8 cellular contexts compared by ENCODE assay signal in the genomic region with DNA sequence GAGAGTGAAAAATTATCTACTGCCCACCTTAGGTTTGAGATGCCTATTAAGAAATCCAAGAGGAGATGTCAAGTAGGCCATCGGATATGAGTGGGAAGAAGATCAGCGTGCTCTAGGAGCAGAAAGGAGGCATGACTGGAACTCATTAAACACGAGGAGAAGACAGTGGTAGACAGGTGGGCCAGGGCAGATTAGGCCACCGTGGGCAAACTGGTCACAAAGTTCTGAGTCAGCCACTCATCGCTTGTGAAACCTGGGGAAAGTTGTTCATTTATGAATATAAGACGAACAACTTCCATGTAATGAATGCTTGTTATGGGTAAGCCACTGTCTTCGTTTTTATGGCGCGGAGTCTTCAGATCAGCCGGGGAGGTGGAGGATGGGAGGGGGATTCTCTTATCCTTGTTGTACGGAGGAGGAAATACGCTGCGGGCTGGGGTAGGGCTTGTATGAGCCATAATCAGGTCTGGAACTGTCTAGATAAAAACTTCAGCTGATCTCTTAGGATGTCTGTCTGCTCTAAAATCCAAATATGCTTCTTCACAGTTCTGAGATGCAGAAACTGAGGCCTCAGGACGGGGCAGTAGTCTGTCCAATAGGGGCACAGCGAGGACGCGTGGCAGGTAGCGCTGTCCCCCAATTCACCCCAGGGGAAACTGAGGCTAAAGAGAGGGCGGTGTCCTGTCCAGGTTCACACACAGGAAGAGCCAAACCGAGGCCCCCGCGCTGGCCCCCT. TPM values are rescaled to one million over a fixed set of nuclear protein-coding genes. Genes with fewer than 3 reads are reported as not detected.
DNase-seq lines count a peak whose midpoint lies in the region; ATAC-seq and TF ChIP-seq lines count a peak whose summit lies in the region.

No MANE protein-coding gene starts in this region.

- peak overlapping the region; percentile 82 for H3K4me3 Mint-ChIP-seq in activated T-helper 1 cell treated with anti-CD3 and anti-CD28 coated beads, Interleukin-12 subunit alpha, Interleukin-12 subunit beta, Interleukin-2, Interleukin-4 antibody, amounts not matched to agents 30 ng/mL and 10 ng/mL and 1 ng/mL, durations not matched to agents 14 hours and 24 hours and 36 hours

- no peak for DNase-seq in left ventricle myocardium inferior
- DNase-seq in left cardiac atrium: no peak
- no peak for DNase-seq in activated T-helper 1 cell treated with anti-CD3 and anti-CD28 coated beads, Interleukin-12 subunit alpha, Interleukin-12 subunit beta, Interleukin-2, Interleukin-4 antibody, amounts not matched to agents 30 ng/mL and 10 ng/mL and 1 ng/mL, durations not matched to agents 14 hours and 24 hours and 36 hours (ENCODE audit: low spot score)
- DNase-seq in iris pigment epithelial cell (ENCODE audit: low read depth): peak; percentile 16
- DNase-seq in stimulated activated CD8-positive, alpha-beta memory T cell treated with anti-CD3 and anti-CD28 coated beads, Interleukin-4, amount 100 ng/mL, for 48 hours: no peak
- DNase-seq in COLO829 (ENCODE audit: low spot score): no peak

- no peaks in the 10 kb centered on the region for H3K9me3 Mint-ChIP-seq in activated T-helper 1 cell treated with anti-CD3 and anti-CD28 coated beads, Interleukin-12 subunit alpha, Interleukin-12 subunit beta, Interleukin-2, Interleukin-4 antibody, amounts not matched to agents 30 ng/mL and 10 ng/mL and 1 ng/mL, durations not matched to agents 14 hours and 24 hours and 36 hours

- H3K27me3 ChIP-seq in left ventricle myocardium inferior (ENCODE audit: low read depth) (no peaks in the 10 kb centered on the region), subcutaneous abdominal adipose tissue (ENCODE audit: control insufficient read depth in 5 of 5, insufficient read depth in 4 of 5, low read length in 5 of 5) (no peaks in the 10 kb centered on the region)

- ATAC-seq in left cardiac atrium (no peak), GM18517 (IDR thresholded peaks at IDR 0.05; ENCODE audit: unreplicated experiment) (no peak)

- intact Hi-C loops in left ventricle myocardium inferior (cut with micrococcal nuclease): no loop called here
- intact Hi-C loops in left cardiac atrium (cut with DNase I): no loop called here
- intact Hi-C loops in activated T-helper 1 cell treated with anti-CD3 and anti-CD28 coated beads, Interleukin-12 subunit alpha, Interleukin-12 subunit beta, Interleukin-2, Interleukin-4 antibody, amounts not matched to agents 30 ng/mL and 10 ng/mL and 1 ng/mL, durations not matched to agents 14 hours and 24 hours and 36 hours (cut with micrococcal nuclease): loop anchor here (1.0 to 5.0 kb wide), 4 partner anchors 35 to 1675 kb away; partner anchors contain the start of genes RDH13 and ZNF416

- H3K27ac Mint-ChIP-seq in activated T-helper 1 cell treated with anti-CD3 and anti-CD28 coated beads, Interleukin-12 subunit alpha, Interleukin-12 subunit beta, Interleukin-2, Interleukin-4 antibody, amounts not matched to agents 30 ng/mL and 10 ng/mL and 1 ng/mL, durations not matched to agents 14 hours and 24 hours and 36 hours: peak overlapping the region; percentile 84

- H3K4me1 Mint-ChIP-seq in activated T-helper 1 cell treated with anti-CD3 and anti-CD28 coated beads, Interleukin-12 subunit alpha, Interleukin-12 subunit beta, Interleukin-2, Interleukin-4 antibody, amounts not matched to agents 30 ng/mL and 10 ng/mL and 1 ng/mL, durations not matched to agents 14 hours and 24 hours and 36 hours (ENCODE audit: low read depth): peaks cover 37% of the 10 kb centered on the region

- H3K36me3 Mint-ChIP-seq in activated T-helper 1 cell treated with anti-CD3 and anti-CD28 coated beads, Interleukin-12 subunit alpha, Interleukin-12 subunit beta, Interleukin-2, Interleukin-4 antibody, amounts not matched to agents 30 ng/mL and 10 ng/mL and 1 ng/mL, durations not matched to agents 14 hours and 24 hours and 36 hours (ENCODE audit: low read depth): peaks cover 2% of the 10 kb centered on the region

- peak overlapping the region in 4 of 5 donors; percentile 70 to 80 (median 76) for H3K9ac ChIP-seq in subcutaneous abdominal adipose tissue (ENCODE audit: low read length in 5 of 5)

- H3K9me3 ChIP-seq in left ventricle myocardium inferior (replicated peaks): no peaks in the 10 kb centered on the region
- H3K9me3 ChIP-seq in subcutaneous abdominal adipose tissue (ENCODE audit: control insufficient read depth in 5 of 5, low read length in 5 of 5): no peaks in the 10 kb centered on the region

- TF ChIP-seq CTCF in left ventricle myocardium inferior (IDR thresholded peaks at IDR 0.05; ENCODE audit: borderline replicate concordance): no peak

- H3K36me3 ChIP-seq in left ventricle myocardium inferior (no peaks in the 10 kb centered on the region), subcutaneous abdominal adipose tissue (ENCODE audit: control insufficient read depth in 5 of 5, insufficient read depth in 5 of 5, low read length in 5 of 5) (no peaks in the 10 kb centered on the region)

- peaks cover 23% of the 10 kb centered on the region for H3K4me1 ChIP-seq in left ventricle myocardium inferior
- peaks cover 3 to 33% (median 18%) of the 10 kb centered on the region in 5 donors for H3K4me1 ChIP-seq in subcutaneous abdominal adipose tissue (ENCODE audit: control insufficient read depth in 5 of 5, insufficient read depth in 5 of 5, low read length in 5 of 5)

- peak overlapping the region; percentile 91 for H3K27ac ChIP-seq in left ventricle myocardium inferior (replicated peaks)
- H3K27ac ChIP-seq in subcutaneous abdominal adipose tissue (ENCODE audit: low read depth, low read length): peak overlapping the region; percentile 70

- peak overlapping the region; percentile 81 for H3K4me3 ChIP-seq in left ventricle myocardium inferior
- peak overlapping the region; percentile 67 to 79 (median 71) for H3K4me3 ChIP-seq in subcutaneous abdominal adipose tissue (ENCODE audit: low read depth in 1 of 5, low read length in 5 of 5)

- no peaks in the 10 kb centered on the region for H3K27me3 Mint-ChIP-seq in activated T-helper 1 cell treated with anti-CD3 and anti-CD28 coated beads, Interleukin-12 subunit alpha, Interleukin-12 subunit beta, Interleukin-2, Interleukin-4 antibody, amounts not matched to agents 30 ng/mL and 10 ng/mL and 1 ng/mL, durations not matched to agents 14 hours and 24 hours and 36 hours (ENCODE audit: insufficient read depth)

RNA-seq across cellular contexts. Expression of gene ZNF444, which starts 1.1 kb away (rescaled TPM):
- total RNA-seq in left ventricle myocardium inferior (19.2 TPM), left cardiac atrium (10 to 100 TPM; 18.3 to 20.8 TPM)
- 33.8 and 36.5 TPM in 2 replicates for total RNA-seq in activated T-helper 1 cell treated with anti-CD3 and anti-CD28 coated beads, Interleukin-12 subunit alpha, Interleukin-12 subunit beta, Interleukin-2, Interleukin-4 antibody, amounts not matched to agents 30 ng/mL and 10 ng/mL and 1 ng/mL, durations not matched to agents 14 hours and 24 hours and 36 hours

RNA-seq across cellular contexts. Expression of gene ZNF787, which starts 18.9 kb away (rescaled TPM):
- total RNA-seq in left ventricle myocardium inferior (31.8 TPM), left cardiac atrium (10 to 100 TPM; 27.5 to 37.9 TPM)
- 41.8 and 42.6 TPM in 2 replicates for total RNA-seq in activated T-helper 1 cell treated with anti-CD3 and anti-CD28 coated beads, Interleukin-12 subunit alpha, Interleukin-12 subunit beta, Interleukin-2, Interleukin-4 antibody, amounts not matched to agents 30 ng/mL and 10 ng/mL and 1 ng/mL, durations not matched to agents 14 hours and 24 hours and 36 hours

RNA-seq across cellular contexts. Expression of gene GALP, which starts 35.8 kb away (rescaled TPM):
- total RNA-seq in left ventricle myocardium inferior (not detected), left cardiac atrium (not detected)
- not detected in 2 replicates for total RNA-seq in activated T-helper 1 cell treated with anti-CD3 and anti-CD28 coated beads, Interleukin-12 subunit alpha, Interleukin-12 subunit beta, Interleukin-2, Interleukin-4 antibody, amounts not matched to agents 30 ng/mL and 10 ng/mL and 1 ng/mL, durations not matched to agents 14 hours and 24 hours and 36 hours

RNA-seq across cellular contexts. Expression of gene ZSCAN5B, which starts 57.6 kb away (rescaled TPM):
- total RNA-seq in left ventricle myocardium inferior (not detected), left cardiac atrium (not detected)
- total RNA-seq in activated T-helper 1 cell treated with anti-CD3 and anti-CD28 coated beads, Interleukin-12 subunit alpha, Interleukin-12 subunit beta, Interleukin-2, Interleukin-4 antibody, amounts not matched to agents 30 ng/mL and 10 ng/mL and 1 ng/mL, durations not matched to agents 14 hours and 24 hours and 36 hours: not detected in 2 replicates
